ENCODE assay signal across 25 cellular contexts in the genomic region with DNA sequence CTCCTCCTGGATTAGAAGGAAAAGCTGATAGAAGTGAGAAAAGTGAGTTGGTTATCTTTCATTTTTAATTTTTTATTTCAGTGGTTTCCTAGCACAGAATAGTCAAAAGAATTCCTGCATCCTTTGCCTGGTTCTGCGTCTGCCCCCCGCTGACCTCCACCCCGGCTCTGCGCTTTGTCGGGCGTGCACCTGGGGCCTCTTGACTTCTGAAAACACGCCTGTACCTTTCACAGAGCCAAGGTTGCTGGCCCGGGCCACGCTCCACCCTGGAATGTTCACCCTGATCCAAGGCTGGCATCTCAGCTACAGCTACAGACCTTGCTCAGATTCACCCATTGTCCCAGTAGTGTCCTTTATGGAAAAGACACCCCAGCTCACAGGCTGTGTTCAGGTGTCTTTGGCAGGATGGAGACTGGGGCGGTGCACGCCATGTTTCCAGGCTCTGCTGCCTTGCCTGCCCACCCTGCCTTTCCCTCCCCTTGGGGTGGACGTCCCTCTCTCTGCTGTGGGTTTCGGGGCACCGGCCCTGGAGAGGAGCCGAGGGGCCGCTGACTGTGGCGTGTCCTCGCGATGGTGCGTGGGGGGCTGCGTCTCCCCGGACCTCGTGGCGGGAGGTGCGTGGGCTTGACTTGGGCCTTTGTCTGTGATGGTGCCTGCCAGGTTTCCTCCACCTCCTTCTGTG.
"Had no signal": no experiment of that assay in that cellular context is flagged by ENCODE, and none has a peak within 500 bp of the region (broad histone marks: within the 10 kb centered on the region; RNA-seq: fewer than 3 reads in every experiment).

No MANE protein-coding gene starts in this region.

- H3K4me3 Mint-ChIP-seq: activated naive CD8-positive, alpha-beta T cell; activated T-cell treated with anti-CD3 and anti-CD28 coated beads, Interleukin-2, amount 50 U/mL, for 24 hours; immature natural killer cell; memory B cell; natural killer cell treated with Interleukin-12 subunit alpha and Interleukin-12 subunit beta and Interleukin-15 and Interleukin-18, amount 100 ng/mL, for 72 hours had no signal

- H3K9me3 Mint-ChIP-seq: activated T-cell treated with anti-CD3 and anti-CD28 coated beads, Interleukin-2, amount 50 U/mL, for 24 hours; activated T-helper 2 cell treated with anti-CD3 and anti-CD28 coated beads, Interferon-gamma antibody, Interleukin-2, Interleukin-4, amounts not matched to agents 10 μg/mL and 5 μg/mL and 100 μg/mL, durations not matched to agents 14 hours and 24 hours and 36 hours; immature natural killer cell; memory B cell; natural killer cell treated with Interleukin-12 subunit alpha and Interleukin-12 subunit beta and Interleukin-15 and Interleukin-18, amount 100 ng/mL, for 72 hours had no signal

- H3K27ac Mint-ChIP-seq: activated naive CD8-positive, alpha-beta T cell; activated T-cell treated with anti-CD3 and anti-CD28 coated beads, Interleukin-2, amount 50 U/mL, for 24 hours; activated T-helper 2 cell treated with anti-CD3 and anti-CD28 coated beads, Interferon-gamma antibody, Interleukin-2, Interleukin-4, amounts not matched to agents 10 μg/mL and 5 μg/mL and 100 μg/mL, durations not matched to agents 14 hours and 24 hours and 36 hours; memory B cell; natural killer cell treated with Interleukin-12 subunit alpha and Interleukin-12 subunit beta and Interleukin-15 and Interleukin-18, amount 100 ng/mL, for 72 hours had no signal

- H3K27me3 Mint-ChIP-seq: activated naive CD8-positive, alpha-beta T cell; activated T-cell treated with anti-CD3 and anti-CD28 coated beads, Interleukin-2, amount 50 U/mL, for 24 hours; memory B cell; natural killer cell treated with Interleukin-12 subunit alpha and Interleukin-12 subunit beta and Interleukin-15 and Interleukin-18, amount 100 ng/mL, for 72 hours had no signal

- H3K36me3 Mint-ChIP-seq: natural killer cell treated with Interleukin-12 subunit alpha and Interleukin-12 subunit beta and Interleukin-15 and Interleukin-18, amount 100 ng/mL, for 72 hours had no signal

- H3K27ac ChIP-seq: adrenal gland, ascending aorta, brain microvascular endothelial cell, esophagus muscularis mucosa, hepatocyte, neutrophil, pancreas, right lobe of liver, skin epidermis, transverse colon, uterus, WERI-Rb-1 had no signal

- DNase-seq: activated CD4-positive, alpha-beta T cell treated with anti-CD3 and anti-CD28 coated beads for 1 hour; activated CD4-positive, alpha-beta T cell treated with anti-CD3 and anti-CD28 coated beads, Interleukin-2, amount 50 U/mL, for 1 hour; activated naive CD4-positive, alpha-beta T cell; activated T-cell treated with anti-CD3 and anti-CD28 coated beads, Interleukin-2, amount 50 U/mL, for 24 hours; adrenal gland; brain microvascular endothelial cell; central memory CD4-positive, alpha-beta T cell; effector memory CD4-positive, alpha-beta T cell; glutamatergic neuron; immature natural killer cell; stimulated activated CD4-positive, alpha-beta T cell treated with anti-CD3 and anti-CD28 coated beads, Interleukin-1b, Interleukin-23, amount 100 ng/mL, for 48 hours; transverse colon; uterus; WERI-Rb-1 had no signal

- H3K4me1 Mint-ChIP-seq: memory B cell had no signal
